In genomic region chr5:136127560-136127959, GRCh38 we compare ENCODE assay signal across 5 cellular contexts.
"Had no signal": no experiment of that assay in that cellular context is flagged by ENCODE, and none has a peak within 500 bp of the region (broad histone marks: within the 10 kb centered on the region; RNA-seq: fewer than 3 reads in every experiment).

No MANE protein-coding gene starts in this region.

- H3K4me3 Mint-ChIP-seq: GM23338, H9, HFFc6 had no signal

- H3K9me3 Mint-ChIP-seq: GM23338, H9, HFFc6 had no signal

- DNase-seq: H9, HFFc6, IMR-90, KG1 had no signal

- H3K27ac Mint-ChIP-seq: GM23338, H9, HFFc6 had no signal
